Comparison of ENCODE assay signal across 8 cellular contexts in genomic region chr7:128409435-128410091, GRCh38. TPM values are rescaled to one million over a fixed set of nuclear protein-coding genes. Genes with fewer than 3 reads are reported as not detected.
A peak's percentile ranks its signal among the peaks of the same experiment; 100 is the strongest.
DNase-seq lines count a peak whose midpoint lies in the region; ATAC-seq and TF ChIP-seq lines count a peak whose summit lies in the region.

TSS of gene IMPDH1 (minus strand) at chr7:128409982. CDS start at chr7:128409901, 81 bp downstream.

- no peak for TF ChIP-seq POLR2A in stomach (IDR thresholded peaks at IDR 0.05)

- DNase-seq in Caki2 (ENCODE audit: low read depth) (peak; percentile 81), RPMI7951 (ENCODE audit: low read depth) (peak; percentile 79), fibroblast of villous mesenchyme (ENCODE audit: low read depth) (peak; percentile 79), neural crest cell (ENCODE audit: low read depth, low spot score) (peak; percentile 81), stomach (peak; percentile 94)
- peak; percentile 80 for DNase-seq in activated T-helper 2 cell treated with anti-CD3 and anti-CD28 coated beads, Interferon-gamma antibody, Interleukin-2, Interleukin-4, amounts not matched to agents 10 μg/mL and 5 μg/mL and 100 μg/mL, durations not matched to agents 14 hours and 24 hours and 36 hours (ENCODE audit: low spot score)

- H3K27ac Mint-ChIP-seq in activated T-helper 2 cell treated with anti-CD3 and anti-CD28 coated beads, Interferon-gamma antibody, Interleukin-2, Interleukin-4, amounts not matched to agents 10 μg/mL and 5 μg/mL and 100 μg/mL, durations not matched to agents 14 hours and 24 hours and 36 hours: peak within 1 kb of the TSS; percentile 81
- H3K27ac Mint-ChIP-seq in neural crest cell (ENCODE audit: unreplicated experiment): no peak within 1 kb of the TSS

- no peaks in the 10 kb centered on the region for H3K9me3 ChIP-seq in stomach

- peak; percentile 81 for ATAC-seq in GM19397 (IDR thresholded peaks at IDR 0.05; ENCODE audit: unreplicated experiment)
- peak; percentile 74 for ATAC-seq in HG03521 (IDR thresholded peaks at IDR 0.05; ENCODE audit: unreplicated experiment)

- no peaks in the 10 kb centered on the region for H3K9me3 Mint-ChIP-seq in activated T-helper 2 cell treated with anti-CD3 and anti-CD28 coated beads, Interferon-gamma antibody, Interleukin-2, Interleukin-4, amounts not matched to agents 10 μg/mL and 5 μg/mL and 100 μg/mL, durations not matched to agents 14 hours and 24 hours and 36 hours
- H3K9me3 Mint-ChIP-seq in neural crest cell: no peaks in the 10 kb centered on the region

- H3K4me3 Mint-ChIP-seq in activated T-helper 2 cell treated with anti-CD3 and anti-CD28 coated beads, Interferon-gamma antibody, Interleukin-2, Interleukin-4, amounts not matched to agents 10 μg/mL and 5 μg/mL and 100 μg/mL, durations not matched to agents 14 hours and 24 hours and 36 hours (ENCODE audit: low read depth): peak within 1 kb of the TSS; percentile 89
- peak within 1 kb of the TSS; percentile 90 for H3K4me3 Mint-ChIP-seq in neural crest cell

- WGBS in stomach, 5 donors: 1 to 3% (median 1%) methylated on average over 17 to 73 of the region's 73 CpGs

- peaks cover 30% of the 10 kb centered on the region for H3K4me1 Mint-ChIP-seq in activated T-helper 2 cell treated with anti-CD3 and anti-CD28 coated beads, Interferon-gamma antibody, Interleukin-2, Interleukin-4, amounts not matched to agents 10 μg/mL and 5 μg/mL and 100 μg/mL, durations not matched to agents 14 hours and 24 hours and 36 hours (ENCODE audit: low read depth)
- H3K4me1 Mint-ChIP-seq in neural crest cell: peaks cover 30% of the 10 kb centered on the region

- TF ChIP-seq CTCF in fibroblast of villous mesenchyme (IDR thresholded peaks at IDR 0.05; ENCODE audit: insufficient read depth, low read depth, low read length) (no peak), neural crest cell (conservative IDR thresholded peaks at IDR 0.05) (no peak), stomach (IDR thresholded peaks at IDR 0.05) (no peak)

- in situ Hi-C loops in Caki2 (cut with HindIII; ENCODE audit: low pct_unique_long_range_greater_than_20kb, low sequenced_read_pairs): no loop called here

- peaks cover 46 to 54% (median 52%) of the 10 kb centered on the region in 4 donors for H3K4me1 ChIP-seq in stomach

- H3K4me3 ChIP-seq in fibroblast of villous mesenchyme (ENCODE audit: low read depth, low read length) (peak within 1 kb of the TSS; percentile 74), stomach (peak within 1 kb of the TSS; percentile 62 to 79 (median 66))

- peaks cover 14% of the 10 kb centered on the region for H3K27me3 Mint-ChIP-seq in activated T-helper 2 cell treated with anti-CD3 and anti-CD28 coated beads, Interferon-gamma antibody, Interleukin-2, Interleukin-4, amounts not matched to agents 10 μg/mL and 5 μg/mL and 100 μg/mL, durations not matched to agents 14 hours and 24 hours and 36 hours (ENCODE audit: low read depth)
- peaks cover 56% of the 10 kb centered on the region for H3K27me3 Mint-ChIP-seq in neural crest cell (ENCODE audit: low read depth)

- no peaks in the 10 kb centered on the region for H3K36me3 ChIP-seq in stomach

- no peaks in the 10 kb centered on the region for H3K27me3 ChIP-seq in stomach

- H3K27ac ChIP-seq in stomach: peak within 1 kb of the TSS; percentile 83 to 94 (median 92)

- TF ChIP-seq EP300 in stomach (IDR thresholded peaks at IDR 0.05): no peak

- intact Hi-C loops in activated T-helper 2 cell treated with anti-CD3 and anti-CD28 coated beads, Interferon-gamma antibody, Interleukin-2, Interleukin-4, amounts not matched to agents 10 μg/mL and 5 μg/mL and 100 μg/mL, durations not matched to agents 14 hours and 24 hours and 36 hours (cut with micrococcal nuclease): loop anchor here (1.0 to 2.0 kb wide), 2 partner anchors 17 to 46 kb away; partner anchors contain the start of gene HILPDA
- intact Hi-C loops in stomach (cut with DNase I; ENCODE audit: low total_unique reads): no loop called here

- H3K36me3 Mint-ChIP-seq in activated T-helper 2 cell treated with anti-CD3 and anti-CD28 coated beads, Interferon-gamma antibody, Interleukin-2, Interleukin-4, amounts not matched to agents 10 μg/mL and 5 μg/mL and 100 μg/mL, durations not matched to agents 14 hours and 24 hours and 36 hours (ENCODE audit: low read depth): peaks cover 4% of the 10 kb centered on the region
- no peaks in the 10 kb centered on the region for H3K36me3 Mint-ChIP-seq in neural crest cell (ENCODE audit: low read depth)

RNA-seq across cellular contexts. Expression of gene IMPDH1, which starts in this region (rescaled TPM):
- 44.7 and 65.4 TPM in 2 replicates for total RNA-seq in Caki2 (2014; rRNA removed; shearing (Covaris generic); ENCODE audit: low replicate concordance)
- 63.2 and 75.8 TPM in 2 replicates for total RNA-seq in RPMI7951 (2014; rRNA removed; shearing (Covaris generic))
- total RNA-seq in activated T-helper 2 cell treated with anti-CD3 and anti-CD28 coated beads, Interferon-gamma antibody, Interleukin-2, Interleukin-4, amounts not matched to agents 10 μg/mL and 5 μg/mL and 100 μg/mL, durations not matched to agents 14 hours and 24 hours and 36 hours: 108 and 112 TPM in 2 replicates
- 54.0 and 60.9 TPM in 2 replicates for total RNA-seq in fibroblast of villous mesenchyme
- total RNA-seq in neural crest cell: 56.7 and 65.2 TPM in 2 replicates
- 100 to 1,000 TPM in 2 of 5 donors, 10 to 100 TPM in 3; 45.5 to 188 (median 94.4) TPM for total RNA-seq in stomach
- 10 to 100 TPM; 32.7 to 72.3 (median 59.7) TPM for polyA plus RNA-seq in stomach

Comparison
In these comparisons a context has a peak if more than half of its experiments do, and no peak if none do; other contexts are left out.
1. Peak in every context shown above with its lines: DNase-seq, ATAC-seq, H3K4me3 ChIP-seq and H3K27ac ChIP-seq.